ENCODE assay signal across 14 cellular contexts in the genomic region with DNA sequence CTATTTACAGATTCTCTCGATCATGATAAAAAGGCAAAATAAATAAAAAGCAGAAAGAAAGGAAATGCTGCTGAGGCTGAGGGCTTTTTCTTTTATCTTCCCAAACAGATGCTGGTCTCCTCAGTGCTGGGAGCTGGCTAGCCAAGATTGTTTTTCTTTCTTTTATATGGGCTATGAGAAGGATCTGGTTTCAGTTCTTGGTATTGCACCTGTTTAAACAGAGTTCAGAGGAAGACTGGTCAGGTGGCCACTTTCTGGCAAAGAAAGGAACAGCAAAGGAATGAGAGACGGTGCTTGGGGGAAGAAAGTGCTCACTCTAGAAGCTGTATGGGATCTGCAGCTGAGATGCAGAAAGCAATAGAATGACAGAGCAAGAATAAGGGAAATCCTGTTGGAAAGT.
DNase-seq lines count a peak whose midpoint lies in the region; ATAC-seq and TF ChIP-seq lines count a peak whose summit lies in the region.
"Had no signal": no experiment of that assay in that cellular context is flagged by ENCODE, and none has a peak within 500 bp of the region (broad histone marks: within the 10 kb centered on the region; RNA-seq: fewer than 3 reads in every experiment).

No MANE protein-coding gene starts in this region.

- WGBS in thyroid gland, 2 donors = 19 to 22% methylated on average over 2 of the region's 2 CpGs

- no peaks in the 10 kb centered on the region for H3K36me3 ChIP-seq in thyroid gland
- no peaks in the 10 kb centered on the region for H3K36me3 ChIP-seq in uterus
- H3K36me3 ChIP-seq: brain microvascular endothelial cell had no signal

- intact Hi-C loops in thyroid gland (cut with DNase I) (no loop called here), uterus (cut with DNase I; ENCODE audit: low total_unique reads) (no loop called here)

- peak; percentile 42 for DNase-seq in NCI-H187 treated with DMSO at 0.1 percent for 48 hours (lab: John Stamatoyannopoulos, UW)
- no peak for DNase-seq in NCI-H187 (lab: John Stamatoyannopoulos, UW)
- peak; percentile 24 for DNase-seq in NCI-H2029 (lab: John Stamatoyannopoulos, UW)
- DNase-seq in astrocyte of the spinal cord (ENCODE audit: low read depth, low spot score) = peak; percentile 76
- DNase-seq in thyroid gland = peak; percentile 7 to 19
- no peak for DNase-seq in AG08395 (ENCODE audit: low spot score)
- DNase-seq in uterus = no peak
- DNase-seq: activated CD4-positive, alpha-beta T cell treated with anti-CD3 and anti-CD28 coated beads, Interleukin-2, amount 10 ng/mL, durations not matched to agents 7 days and 5 days; brain microvascular endothelial cell; left cardiac atrium; spleen had no signal

- H3K9me3 ChIP-seq in thyroid gland (no peaks in the 10 kb centered on the region), uterus (no peaks in the 10 kb centered on the region)
- H3K9me3 ChIP-seq: A549, spleen had no signal

- TF ChIP-seq POLR2A in thyroid gland (IDR thresholded peaks at IDR 0.05) = no peak
- TF ChIP-seq POLR2A in uterus (IDR thresholded peaks at IDR 0.05) = no peak

- no peak overlapping the region for H3K4me3 ChIP-seq in astrocyte of the spinal cord (ENCODE audit: low read depth, low read length)
- H3K4me3 ChIP-seq in thyroid gland (replicated peaks in 1 of 3) = no peak overlapping the region
- no peak overlapping the region for H3K4me3 ChIP-seq in uterus
- H3K4me3 ChIP-seq: A549, spleen had no signal

- H3K27ac ChIP-seq in thyroid gland (no peak overlapping the region), uterus (no peak overlapping the region)
- H3K27ac ChIP-seq: A549, brain microvascular endothelial cell, HL-60, spleen had no signal

- no peak for ATAC-seq in HG03457 (IDR thresholded peaks at IDR 0.05; ENCODE audit: unreplicated experiment)
- ATAC-seq: A549, left cardiac atrium had no signal

- in situ Hi-C loops in astrocyte of the spinal cord (cut with HindIII; ENCODE audit: low sequenced_read_pairs) = no loop called here

- H3K4me1 ChIP-seq in thyroid gland (no peaks in the 10 kb centered on the region), uterus (no peaks in the 10 kb centered on the region)
- H3K4me1 ChIP-seq: spleen had no signal

- no peak for TF ChIP-seq CTCF in astrocyte of the spinal cord (IDR thresholded peaks at IDR 0.05; ENCODE audit: low read depth, low read length)
- no peak for TF ChIP-seq CTCF in thyroid gland (IDR thresholded peaks at IDR 0.05)
- TF ChIP-seq CTCF in uterus (IDR thresholded peaks at IDR 0.05) = no peak

- H3K27me3 ChIP-seq in thyroid gland = no peaks in the 10 kb centered on the region
- H3K27me3 ChIP-seq in uterus = no peaks in the 10 kb centered on the region
- H3K27me3 ChIP-seq: brain microvascular endothelial cell, spleen had no signal

Comparison
In these comparisons a context has a peak if more than half of its experiments do, and no peak if none do; other contexts are left out.
1. DNase-seq: peak in NCI-H187 treated with DMSO at 0.1 percent for 48 hours (single experiment), NCI-H2029 (single experiment), astrocyte of the spinal cord (single experiment) and thyroid gland (2 of 2); none in NCI-H187 (0 of 2), AG08395 (single experiment) and uterus (0 of 2).